Comparison of ENCODE assay signal across 23 cellular contexts in genomic region chr2:82839046-82839445, GRCh38.
"Had no signal": no experiment of that assay in that cellular context is flagged by ENCODE, and none has a peak within 500 bp of the region (broad histone marks: within the 10 kb centered on the region; RNA-seq: fewer than 3 reads in every experiment).

No MANE protein-coding gene starts in this region.

- DNase-seq: dermis blood vessel endothelial cell; effector memory CD8-positive, alpha-beta T cell; hypothalamus; immature natural killer cell; left cardiac atrium; left lung; mesendoderm; midbrain; naive thymus-derived CD8-positive, alpha-beta T cell; nephron progenitor cell; nucleus accumbens; right cardiac atrium; sigmoid colon; spleen; stimulated activated CD4-positive, alpha-beta T cell treated with anti-CD3 and anti-CD28 coated beads, Interleukin-4, amount 100 ng/mL, for 4 hours; stimulated activated naive CD8-positive, alpha-beta T cell treated with anti-CD3 and anti-CD28 coated beads, Interleukin-15, Interleukin-2, amounts not matched to agents 100 U/mL and 50 U/mL, for 24 hours; substantia nigra; testis; tibial artery had no signal

- H3K27me3 ChIP-seq: left lung, sigmoid colon, spleen, testis, tibial artery had no signal

- H3K4me1 ChIP-seq: left lung, prostate gland, sigmoid colon, spleen, testis, tibial artery had no signal

- H3K4me3 ChIP-seq: coronary artery, left lung, prostate gland, sigmoid colon, skin epidermis, spleen, testis, tibial artery had no signal

- H3K27ac ChIP-seq: coronary artery, left lung, prostate gland, sigmoid colon, skin epidermis, spleen, testis, tibial artery had no signal

- H3K9me3 ChIP-seq: left lung, prostate gland, sigmoid colon, testis, tibial artery had no signal

- ATAC-seq: effector memory CD8-positive, alpha-beta T cell; left cardiac atrium; left lung; naive thymus-derived CD8-positive, alpha-beta T cell; right cardiac atrium; stimulated activated memory B cell treated with anti-CD40 and anti-IgM and Interleukin-4, amounts not matched to agents 10 μg/mL and 1 μg/mL and 100 μg/mL, for 72 hours; stimulated activated naive CD8-positive, alpha-beta T cell treated with anti-CD3 and anti-CD28 coated beads, Interleukin-15, Interleukin-2, amounts not matched to agents 100 U/mL and 50 U/mL, for 24 hours had no signal

- H3K36me3 ChIP-seq: left lung, prostate gland, sigmoid colon, spleen, tibial artery had no signal
